17 cellular contexts compared by ENCODE assay signal in the genomic region with DNA sequence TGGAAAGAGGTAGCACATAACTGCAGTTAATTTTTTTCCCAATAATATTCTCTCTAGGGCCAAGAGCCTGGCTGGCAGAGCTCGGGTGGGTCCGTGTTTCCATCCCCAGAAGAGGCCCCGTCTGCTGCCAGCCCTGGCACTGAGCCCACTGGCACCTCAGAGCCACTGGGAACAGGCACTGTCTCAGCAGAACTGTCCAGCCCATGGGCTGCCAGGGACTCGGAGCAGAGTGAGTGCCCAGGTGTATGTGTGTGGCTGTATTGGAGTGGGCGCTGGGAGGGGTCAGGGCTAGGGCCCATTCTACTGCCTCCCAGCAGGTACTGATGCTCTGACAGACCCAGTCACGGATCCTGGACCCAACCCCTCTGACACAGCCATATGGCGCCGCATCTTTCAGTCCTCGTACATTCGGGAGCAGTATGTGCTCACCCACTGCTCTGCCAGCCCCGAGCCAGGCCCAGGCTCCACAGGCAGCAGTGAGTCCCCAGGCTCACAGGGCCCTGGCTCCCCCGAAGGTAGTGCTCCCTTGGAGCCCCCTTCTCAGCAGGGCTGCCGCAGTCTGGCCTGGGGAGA.
"Had no signal": no experiment of that assay in that cellular context is flagged by ENCODE, and none has a peak within 500 bp of the region (broad histone marks: within the 10 kb centered on the region; RNA-seq: fewer than 3 reads in every experiment).

No MANE protein-coding gene starts in this region.

- DNase-seq: activated B cell treated with CpG ODN at 0.5 μM for 24 hours; activated CD4-positive, alpha-beta T cell treated with anti-CD3 and anti-CD28 coated beads for 36 hours; activated CD4-positive, alpha-beta T cell treated with anti-CD3 and anti-CD28 coated beads, Interleukin-2, amount 50 U/mL, for 4 hours; activated CD8-positive, alpha-beta memory T cell treated with anti-CD3 and anti-CD28 coated beads, Interleukin-2, amount 50 U/mL, for 48 hours; activated naive CD4-positive, alpha-beta T cell treated with anti-CD3 and anti-CD28 coated beads for 36 hours; activated T-cell treated with anti-CD3 and anti-CD28 coated beads, Interleukin-2, amount 50 U/mL, for 4 hours; amygdala; heart right ventricle; naive thymus-derived CD4-positive, alpha-beta T cell; sigmoid colon; stimulated activated CD4-positive, alpha-beta T cell treated with anti-CD3 and anti-CD28 coated beads, Interleukin-15, amount 100 ng/mL, for 24 hours; stimulated activated naive B cell treated with anti-CD40 and anti-IgM and Interleukin-4, amounts not matched to agents 10 μg/mL and 1 μg/mL and 100 μg/mL, for 72 hours; T1000; transverse colon had no signal

- H3K9me3 ChIP-seq: heart right ventricle, sigmoid colon, transverse colon, vagina had no signal

- H3K27me3 ChIP-seq: vagina had no signal

- H3K27ac ChIP-seq: epithelial cell of prostate, heart right ventricle, sigmoid colon, transverse colon, vagina had no signal

- H3K4me3 ChIP-seq: heart right ventricle, sigmoid colon, smooth muscle cell, transverse colon, vagina had no signal

- H3K4me2 ChIP-seq: smooth muscle cell had no signal
